ENCODE assay signal across 10 cellular contexts in genomic region chr2:128362889-128363228, GRCh38. TPM values are rescaled to one million over a fixed set of nuclear protein-coding genes. Genes with fewer than 3 reads are reported as not detected.
DNase-seq lines count a peak whose midpoint lies in the region; ATAC-seq and TF ChIP-seq lines count a peak whose summit lies in the region.
"Had no signal": no experiment of that assay in that cellular context is flagged by ENCODE, and none has a peak within 500 bp of the region (broad histone marks: within the 10 kb centered on the region; RNA-seq: fewer than 3 reads in every experiment).

No MANE protein-coding gene starts in this region.

- peak overlapping the region; percentile 77 for H3K9ac ChIP-seq in HUES6 (ENCODE audit: low read length)

- H3K4me1 ChIP-seq in HUES6 (ENCODE audit: control insufficient read depth, insufficient read depth, low read length): peaks cover 30% of the 10 kb centered on the region

- H3K4me3 Mint-ChIP-seq in mesothelial cell of epicardium: no peak overlapping the region
- H3K4me3 Mint-ChIP-seq: CD14-positive monocyte had no signal

- H3K4me3 ChIP-seq in AG04449 (ENCODE audit: low read depth, low read length): no peak overlapping the region
- no peak overlapping the region for H3K4me3 ChIP-seq in HUES6 (ENCODE audit: low read depth, low read length)

- CTCF ChIA-PET in AG04449 (lab: Yijun Ruan, JAX): interaction anchor here (1.6 to 2.3 kb wide), 2 partner anchors 9 to 12 kb away, joined by 7 to 9 read pairs; no protein-coding TSS in a partner anchor

- H3K9me3 ChIP-seq in HUES6 (ENCODE audit: control insufficient read depth, insufficient read depth, low read depth, low read length): no peaks in the 10 kb centered on the region

- no peaks in the 10 kb centered on the region for H3K36me3 ChIP-seq in HUES6 (ENCODE audit: control insufficient read depth, insufficient read depth, low read length)

- POLR2A ChIA-PET in AG04449 (lab: Yijun Ruan, JAX): interaction anchor here (1.0 to 1.8 kb wide), 6 partner anchors 9 to 33 kb away, joined by 3 to 7 read pairs (median 4); no protein-coding TSS in a partner anchor

- peaks cover 41% of the 10 kb centered on the region for H3K4me1 Mint-ChIP-seq in mesothelial cell of epicardium
- H3K4me1 Mint-ChIP-seq: CD14-positive monocyte had no signal

- ATAC-seq in GM21423 (IDR thresholded peaks at IDR 0.05; ENCODE audit: unreplicated experiment): no peak

- H3K27ac ChIP-seq in HUES6 (ENCODE audit: low read depth, low read length): peak overlapping the region; percentile 83

- TF ChIP-seq CTCF in AG04449 (IDR thresholded peaks at IDR 0.05; ENCODE audit: insufficient read depth, low read length, missing control alignments) (no peak), mesothelial cell of epicardium (IDR thresholded peaks at IDR 0.05; ENCODE audit: unreplicated experiment) (no peak)

- H3K9me3 Mint-ChIP-seq in mesothelial cell of epicardium: no peaks in the 10 kb centered on the region

- H3K27me3 Mint-ChIP-seq in mesothelial cell of epicardium (ENCODE audit: low read depth): no peaks in the 10 kb centered on the region

- DNase-seq in AG04449 (ENCODE audit: low read depth, low spot score): peak; percentile 67
- peak; percentile 85 for DNase-seq in ecto neural progenitor cell (ENCODE audit: low spot score)
- peak; percentile 61 to 76 for DNase-seq in mesothelial cell of epicardium (ENCODE audit: low spot score in 2 of 2, unreplicated experiment in 2 of 2)
- DNase-seq in activated CD4-positive, alpha-beta T cell treated with anti-CD3 and anti-CD28 coated beads, Interleukin-2, amount 50 U/mL, for 4 hours: no peak
- no peak for DNase-seq in NCI-H446 (lab: John Stamatoyannopoulos, UW)
- DNase-seq in COLO829 (ENCODE audit: low spot score): no peak
- DNase-seq: stimulated activated CD4-positive, alpha-beta T cell treated with anti-CD3 and anti-CD28 coated beads, Interleukin-2, amount 100 ng/mL, for 48 hours had no signal

- H3K27ac Mint-ChIP-seq in mesothelial cell of epicardium: peak overlapping the region; percentile 97

- no peaks in the 10 kb centered on the region for H3K36me3 Mint-ChIP-seq in mesothelial cell of epicardium
- H3K36me3 Mint-ChIP-seq: CD14-positive monocyte had no signal

- no peaks in the 10 kb centered on the region for H3K27me3 ChIP-seq in HUES6 (ENCODE audit: control insufficient read depth, insufficient read depth, low read length)

RNA-seq across cellular contexts. Expression of gene HS6ST1, which starts 44.2 kb away (rescaled TPM):
- total RNA-seq in mesothelial cell of epicardium: 139 to 141 TPM (median 141 TPM) in 3 replicates

Comparison
In these comparisons a context has a peak if more than half of its experiments do, and no peak if none do; other contexts are left out.
1. DNase-seq: peak in AG04449 (single experiment), ecto neural progenitor cell (single experiment) and mesothelial cell of epicardium (2 of 2); none in activated CD4-positive, alpha-beta T cell treated with anti-CD3 and anti-CD28 coated beads, Interleukin-2, amount 50 U/mL, for 4 hours (0 of 2), NCI-H446 (0 of 2) and COLO829 (single experiment).